33 cellular contexts compared by ENCODE assay signal in the genomic region with DNA sequence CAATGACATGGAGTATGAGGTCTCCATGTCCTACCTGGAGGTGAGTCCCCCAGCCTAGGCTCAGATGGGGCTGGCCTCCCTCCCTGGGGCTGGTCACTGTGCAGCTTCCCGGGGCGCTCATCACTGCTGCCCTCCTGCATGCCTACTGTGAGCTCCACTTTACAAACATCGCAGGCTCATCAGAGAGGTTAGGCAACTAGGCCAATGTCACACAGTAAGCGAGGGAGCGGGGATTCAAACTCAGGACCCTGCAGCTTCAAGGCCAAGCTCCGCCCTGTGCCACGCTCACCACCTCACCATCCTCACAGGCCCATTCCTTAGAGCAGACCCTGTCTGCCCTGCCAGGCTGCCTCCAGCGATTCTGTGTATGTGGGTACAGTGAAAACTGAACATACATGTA. TPM values are rescaled to one million over a fixed set of nuclear protein-coding genes. Genes with fewer than 3 reads are reported as not detected.
"Had no signal": no experiment of that assay in that cellular context is flagged by ENCODE, and none has a peak within 500 bp of the region (broad histone marks: within the 10 kb centered on the region; RNA-seq: fewer than 3 reads in every experiment).

No MANE protein-coding gene starts in this region.

- H3K4me1 ChIP-seq: colonic mucosa, gastrocnemius medialis, lower lobe of right lung, pancreas, stomach had no signal

- H3K27ac ChIP-seq: colonic mucosa, epithelial cell of prostate, gastrocnemius medialis, lower lobe of right lung, neutrophil, pancreas, stomach had no signal

- DNase-seq: colonic mucosa; effector CD8-positive, alpha-beta T cell; endodermal cell; foreskin fibroblast; gastrocnemius medialis; head of caudate nucleus; left ventricle myocardium superior; lower lobe of right lung; natural killer cell; retina; stimulated activated CD4-positive, alpha-beta T cell treated with anti-CD3 and anti-CD28 coated beads, Interleukin-2, amount 100 ng/mL, for 24 hours; stimulated activated CD4-positive, alpha-beta T cell treated with anti-CD3 and anti-CD28 coated beads, Interleukin-4, amount 100 ng/mL, for 24 hours; stimulated activated naive CD4-positive, alpha-beta T cell treated with Interleukin-2 at 50 U/mL for 16 hours; stomach; trophoblast cell had no signal

- H3K4me2 ChIP-seq: smooth muscle cell had no signal

- H3K36me3 ChIP-seq: colonic mucosa, gastrocnemius medialis, lower lobe of right lung, neutrophil, pancreas, stomach, thyroid gland had no signal

- H3K4me3 ChIP-seq: colonic mucosa, gastrocnemius medialis, lower lobe of right lung, pancreas, smooth muscle cell, stomach, thyroid gland had no signal

- H3K27me3 ChIP-seq: colonic mucosa, gastrocnemius medialis, pancreas, thyroid gland had no signal

- ATAC-seq: esophagus mucosa; gastrocnemius medialis; left ventricle myocardium superior; lower lobe of right lung; natural killer cell; sciatic nerve; stimulated activated effector memory CD8-positive, alpha-beta T cell treated with anti-CD3 and anti-CD28 coated beads, Interleukin-12 subunit alpha, Interleukin-12 subunit beta, amount 100 ng/mL, for 72 hours had no signal

- H3K9me3 ChIP-seq: colonic mucosa, gastrocnemius medialis, lower lobe of right lung, neutrophil, pancreas, stomach, thyroid gland had no signal

- FAIRE-seq: keratinocyte, pancreas had no signal

RNA-seq across cellular contexts. Expression of a gene that starts 17.1 kb away (rescaled TPM):
- total RNA-seq: smooth muscle cell had no signal
- polyA plus RNA-seq: keratinocyte, neural cell, smooth muscle cell had no signal

RNA-seq across cellular contexts. Expression of a gene that starts 18.5 kb away (rescaled TPM):
- total RNA-seq: esophagus mucosa, gastrocnemius medialis, glomerular endothelial cell, left ventricle myocardium superior, lower lobe of right lung, mononuclear cell, posterior vena cava, pulmonary artery endothelial cell, sciatic nerve, smooth muscle cell, stomach, subcutaneous adipose tissue, urinary bladder had no signal
- polyA plus RNA-seq: keratinocyte, smooth muscle cell, stomach, urinary bladder had no signal

RNA-seq across cellular contexts. Expression of a gene that starts 24.2 kb away (rescaled TPM):
- total RNA-seq: esophagus mucosa, gastrocnemius medialis, glomerular endothelial cell, lower lobe of right lung, mononuclear cell, natural killer cell, omental fat pad, pulmonary artery endothelial cell, smooth muscle cell, stomach, temporal lobe, urinary bladder had no signal
- polyA plus RNA-seq: keratinocyte, neural cell, smooth muscle cell, stomach had no signal
